ENCODE assay signal across 8 cellular contexts in the genomic region with DNA sequence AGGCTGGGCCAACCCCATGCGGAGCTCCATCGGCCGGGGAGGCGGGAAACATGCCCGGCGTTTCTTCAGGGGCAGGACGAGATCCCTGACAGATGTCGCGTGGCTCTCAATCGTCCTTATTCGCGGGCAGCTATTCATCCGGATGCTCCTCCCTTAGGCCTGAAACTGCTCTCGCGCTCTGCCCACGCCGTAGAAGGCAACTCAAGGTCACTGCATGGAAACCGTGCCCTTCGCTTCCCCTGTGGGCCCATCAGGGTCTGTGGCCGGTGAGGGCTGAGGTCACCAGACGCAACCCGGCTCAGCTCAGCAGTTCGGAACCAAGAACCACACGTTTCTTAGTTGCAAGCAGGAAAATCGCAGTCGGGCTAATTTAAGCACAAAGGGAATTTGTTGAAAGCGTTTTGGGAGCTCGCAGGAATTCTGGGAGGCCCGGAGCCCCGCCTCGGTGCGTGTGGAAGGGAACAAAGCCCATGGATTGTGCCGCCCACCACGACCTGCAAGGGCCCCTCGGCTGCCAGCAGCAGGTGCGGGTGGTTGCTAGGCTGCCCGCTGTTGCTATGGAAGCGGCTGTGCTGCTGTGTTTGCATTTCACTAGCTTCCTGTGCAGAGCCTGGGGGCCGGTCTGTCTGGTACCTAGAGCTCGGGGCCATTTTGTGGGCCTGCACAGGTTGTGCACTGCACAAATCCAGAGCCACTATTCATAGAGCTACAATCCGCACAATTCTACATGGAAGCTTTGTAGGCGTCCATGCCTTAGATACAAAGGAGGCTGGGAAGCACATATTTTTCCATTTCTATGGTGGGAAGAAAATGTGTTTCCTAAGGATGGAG. TPM values are rescaled to one million over a fixed set of nuclear protein-coding genes. Genes with fewer than 3 reads are reported as not detected.
DNase-seq lines count a peak whose midpoint lies in the region; ATAC-seq, FAIRE-seq and TF ChIP-seq lines count a peak whose summit lies in the region.

No MANE protein-coding gene starts in this region.

- intact Hi-C loops in HepG2 (cut with micrococcal nuclease; ENCODE audit: unreplicated experiment) = loop anchor here (1.0 to 10.0 kb wide), 6 partner anchors 67 to 347 kb away; a partner anchor contains a TSS

- H3K4me2 ChIP-seq in HepG2 (ENCODE audit: low read depth, low read length) = peak overlapping the region; percentile 95

- TF ChIP-seq EP300 in HepG2 (IDR thresholded peaks at IDR 0.05; ENCODE audit: low read depth in 2 of 2, low read length in 2 of 2) = peak in 1 of 2 experiments; percentile 33; a peak in 2 of 4 replicates
- no peak for TF ChIP-seq EP300 in HepG2 (CRISPR knock-in tag; IDR thresholded peaks at IDR 0.05; ENCODE audit: borderline replicate concordance)

- POLR2A ChIA-PET in HepG2 (lab: Yijun Ruan, JAX) = interaction anchor here (0.9 to 4.0 kb wide), 16 partner anchors 8 to 271 kb away, joined by 3 to 28 read pairs (median 4); a partner anchor contains a TSS

- ATAC-seq in HG02642 (IDR thresholded peaks at IDR 0.05; ENCODE audit: poor library complexity, unreplicated experiment) (peak; percentile 66), HepG2 (peak; percentile 80)

- no peaks in the 10 kb centered on the region for H4K20me1 ChIP-seq in HepG2 (ENCODE audit: insufficient read depth, low read length)

- 8% methylated on average over 25 of the region's 42 CpGs for WGBS in HepG2 (ENCODE audit: low lambda C conversion rate)

- peak; percentile 94 for FAIRE-seq in HepG2 (lab: Jason Lieb, UNC)

- H3K36me3 Mint-ChIP-seq in chondrocyte (ENCODE audit: low read depth) = no peaks in the 10 kb centered on the region

- peak overlapping the region; percentile 43 for H3K9ac ChIP-seq in HepG2 (ENCODE audit: insufficient read depth, low read depth, low read length)

- peak overlapping the region; percentile 54 for H3K27ac ChIP-seq in HepG2 (ENCODE audit: extremely low read length, insufficient read depth, low read length)

- peak; percentile 24; the same call in 1 of the 2 replicates for TF ChIP-seq RAD21 in HepG2 (CRISPR knock-in tag; IDR thresholded peaks at IDR 0.05)

- H2AFZ ChIP-seq in HepG2 (ENCODE audit: low read length) = no peak overlapping the region

- CTCF ChIA-PET in HepG2 (lab: Yijun Ruan, JAX; ENCODE audit: low intra/inter-chr PET ratio, low total read pairs) = interaction anchor here (1.0 to 2.1 kb wide), 5 partner anchors 23 to 228 kb away, joined by 3 to 14 read pairs (median 8); no protein-coding TSS in a partner anchor

- peaks cover 58% of the 10 kb centered on the region for H3K4me1 ChIP-seq in HepG2 (ENCODE audit: insufficient read depth, low read length)

- no peaks in the 10 kb centered on the region for H3K9me3 Mint-ChIP-seq in chondrocyte (ENCODE audit: low read depth)

- H3K27ac Mint-ChIP-seq in chondrocyte (ENCODE audit: unreplicated experiment) = peak overlapping the region; percentile 59

- in situ Hi-C loops in HepG2 (cut with HindIII; ENCODE audit: extremely low pct_ligation_motif_present, low pct_unique_long_range_greater_than_20kb) = loop anchor here (5.0 kb wide), 1 partner anchor 75 kb away; a partner anchor contains a TSS

- DNase-seq in NCI-H1417 treated with DMSO at 0.1 percent for 48 hours (lab: John Stamatoyannopoulos, UW) = peak; percentile 92
- peak; percentile 31 to 34 for DNase-seq in activated CD4-positive, alpha-beta T cell treated with anti-CD3 and anti-CD28 coated beads for 24 hours (ENCODE audit: low read depth in 2 of 2)
- DNase-seq in chondrocyte (ENCODE audit: low spot score) = peak; percentile 87
- peak; percentile 92 for DNase-seq in HepG2 (ENCODE audit: low spot score)
- DNase-seq in stimulated activated CD4-positive, alpha-beta T cell treated with anti-CD3 and anti-CD28 coated beads, Interleukin-4, amount 100 ng/mL, for 4 hours = peak; percentile 36 to 41
- no peak for DNase-seq in NOMO-1 treated with DMSO at 0.1 percent for 48 hours (lab: John Stamatoyannopoulos, UW; ENCODE audit: unreplicated experiment)

- H3K4me3 Mint-ChIP-seq in chondrocyte (ENCODE audit: unreplicated experiment) = peak overlapping the region; percentile 63

- peaks cover 14% of the 10 kb centered on the region for H3K4me1 Mint-ChIP-seq in chondrocyte (ENCODE audit: low read depth)

- TF ChIP-seq CTCF in GM12875 (IDR thresholded peaks at IDR 0.05; ENCODE audit: borderline replicate concordance, insufficient read depth, low read depth, low read length) = no peak
- TF ChIP-seq CTCF in chondrocyte (IDR thresholded peaks at IDR 0.05) = no peak
- no peak for TF ChIP-seq CTCF in HepG2 (CRISPR knock-in tag; IDR thresholded peaks at IDR 0.05)

- H3K9me3 ChIP-seq in HepG2 (ENCODE audit: low read length) = no peaks in the 10 kb centered on the region

- H3K27me3 Mint-ChIP-seq in chondrocyte (ENCODE audit: low read depth) = peaks cover 13% of the 10 kb centered on the region

- H3K27me3 ChIP-seq in HepG2 (ENCODE audit: control insufficient read depth in 1 of 2, insufficient read depth in 2 of 2, low read length in 2 of 2) = peaks cover 6 to 21% of the 10 kb centered on the region in 2 experiments; a peak in 1 of 5 replicates

- no peaks in the 10 kb centered on the region for H3K79me2 ChIP-seq in HepG2 (ENCODE audit: insufficient read depth, low read length)

- no TSS peak for BruUV-seq in HepG2 (replicated peaks; lab: Mats Ljungman, UMichigan)

- peak overlapping the region; percentile 17 for H3K4me3 ChIP-seq in GM12875 (ENCODE audit: low read depth, low read length)
- H3K4me3 ChIP-seq in HepG2 (replicated peaks in 1 of 3; ENCODE audit: insufficient read depth in 1 of 3, low read depth in 2 of 3, low read length in 3 of 3) = peak overlapping the region; percentile 30 to 71 (median 35)

- peak in 1 of 2 experiments; percentile 46; a peak in 2 of 4 replicates for TF ChIP-seq POLR2A in HepG2 (IDR thresholded peaks at IDR 0.05; ENCODE audit: insufficient read depth in 1 of 2, low read depth in 2 of 2, low read length in 2 of 2)

- no peaks in the 10 kb centered on the region for H3K36me3 ChIP-seq in HepG2 (replicated peaks in 1 of 2; ENCODE audit: control insufficient read depth in 1 of 2, insufficient read depth in 2 of 2, low read length in 2 of 2)

RNA-seq across cellular contexts. Expression of a gene that starts 6.1 kb away (rescaled TPM):
- total RNA-seq in chondrocyte = not detected in 3 replicates
- 0.11 TPM in 1 of 2 replicates, not detected in the other for total RNA-seq in HepG2 (2016; rRNA removed; fragmentation: Illumina TruSeq; extraction: Trizol)
- total RNA-seq in HepG2 (2016; cell fraction: cytosol; rRNA removed; fragmentation: Illumina TruSeq; extraction: Trizol; ENCODE audit: low read depth) = 0.20 TPM in 1 of 2 replicates, not detected in the other
- total RNA-seq in HepG2 (2016; cell fraction: insoluble cytoplasmic fraction; rRNA removed; fragmentation: Illumina TruSeq; extraction: Trizol) = 0.19 TPM in 1 of 2 replicates, not detected in the other
- 0.14 TPM in 1 of 2 replicates, not detected in the other for total RNA-seq in HepG2 (2016; cell fraction: membrane; rRNA removed; fragmentation: Illumina TruSeq; extraction: Trizol)
- 0.25 and 0.43 TPM in 2 replicates for total RNA-seq in HepG2 (2016; cell fraction: nucleus; rRNA removed; fragmentation: Illumina TruSeq; extraction: Trizol)
- polyA plus RNA-seq in HepG2 (2011; rRNA removed) = 0.04 and 0.08 TPM in 2 replicates
- 0.03 TPM in 1 of 2 replicates, not detected in the other for polyA plus RNA-seq in HepG2 (2011; cell fraction: cytosol; rRNA removed)
- 0.07 and 0.16 TPM in 2 replicates for polyA plus RNA-seq in HepG2 (2011; cell fraction: nucleus; rRNA removed)
- not detected in 2 replicates for polyA plus RNA-seq in HepG2 (2012)
- not detected in 2 replicates for polyA plus RNA-seq in HepG2 (2016; cell fraction: cytosol; fragmentation: Illumina TruSeq; extraction: Trizol; ENCODE audit: low read depth)
- 0.25 TPM in 1 of 2 replicates, not detected in the other for polyA plus RNA-seq in HepG2 (2016; cell fraction: insoluble cytoplasmic fraction; fragmentation: Illumina TruSeq; extraction: Trizol; ENCODE audit: low read depth)
- polyA plus RNA-seq in HepG2 (2016; cell fraction: membrane; fragmentation: Illumina TruSeq; extraction: Trizol; ENCODE audit: low read depth) = 0.08 TPM in 1 of 2 replicates, not detected in the other
- 0.92 and 1.3 TPM in 2 replicates for polyA plus RNA-seq in HepG2 (2016; cell fraction: nucleus; fragmentation: Illumina TruSeq; extraction: Trizol; ENCODE audit: insufficient read depth, low read depth)
- not detected in 2 replicates for polyA minus RNA-seq in HepG2 (2011; rRNA and poly(A)+ RNA removed; ENCODE audit: low replicate concordance)
- polyA minus RNA-seq in HepG2 (2011; cell fraction: cytosol; rRNA and poly(A)+ RNA removed) = not detected in 2 replicates
- polyA minus RNA-seq in HepG2 (2011; cell fraction: nucleus; rRNA and poly(A)+ RNA removed) = 0.39 TPM in 1 of 2 replicates, not detected in the other

RNA-seq across cellular contexts. Expression of a gene that starts 51.5 kb away (rescaled TPM):
- total RNA-seq in chondrocyte (not detected in 3 replicates), HepG2 (2016; rRNA removed; fragmentation: Illumina TruSeq; extraction: Trizol) (not detected in 2 replicates)
- total RNA-seq in HepG2 (2016; cell fraction: cytosol; rRNA removed; fragmentation: Illumina TruSeq; extraction: Trizol; ENCODE audit: low read depth) = not detected in 2 replicates
- total RNA-seq in HepG2 (2016; cell fraction: insoluble cytoplasmic fraction; rRNA removed; fragmentation: Illumina TruSeq; extraction: Trizol) = not detected in 2 replicates
- total RNA-seq in HepG2 (2016; cell fraction: membrane; rRNA removed; fragmentation: Illumina TruSeq; extraction: Trizol) = not detected in 2 replicates
- not detected in 2 replicates for total RNA-seq in HepG2 (2016; cell fraction: nucleus; rRNA removed; fragmentation: Illumina TruSeq; extraction: Trizol)
- not detected in 2 replicates for polyA plus RNA-seq in HepG2 (2011; rRNA removed)
- polyA plus RNA-seq in HepG2 (2011; cell fraction: cytosol; rRNA removed) = not detected in 2 replicates
- polyA plus RNA-seq in HepG2 (2011; cell fraction: nucleus; rRNA removed) = not detected in 2 replicates
- not detected in 2 replicates for polyA plus RNA-seq in HepG2 (2012)
- not detected in 2 replicates for polyA plus RNA-seq in HepG2 (2016; cell fraction: cytosol; fragmentation: Illumina TruSeq; extraction: Trizol; ENCODE audit: low read depth)
- not detected in 2 replicates for polyA plus RNA-seq in HepG2 (2016; cell fraction: insoluble cytoplasmic fraction; fragmentation: Illumina TruSeq; extraction: Trizol; ENCODE audit: low read depth)
- not detected in 2 replicates for polyA plus RNA-seq in HepG2 (2016; cell fraction: membrane; fragmentation: Illumina TruSeq; extraction: Trizol; ENCODE audit: low read depth)
- not detected in 2 replicates for polyA plus RNA-seq in HepG2 (2016; cell fraction: nucleus; fragmentation: Illumina TruSeq; extraction: Trizol; ENCODE audit: insufficient read depth, low read depth)
- not detected in 2 replicates for polyA minus RNA-seq in HepG2 (2011; rRNA and poly(A)+ RNA removed; ENCODE audit: low replicate concordance)
- polyA minus RNA-seq in HepG2 (2011; cell fraction: cytosol; rRNA and poly(A)+ RNA removed) = not detected in 2 replicates
- not detected in 2 replicates for polyA minus RNA-seq in HepG2 (2011; cell fraction: nucleus; rRNA and poly(A)+ RNA removed)

RNA-seq across cellular contexts. Expression of a gene that starts 57.0 kb away (rescaled TPM):
- total RNA-seq in chondrocyte = not detected in 3 replicates
- 2.5 and 3.0 TPM in 2 replicates for total RNA-seq in HepG2 (2016; rRNA removed; fragmentation: Illumina TruSeq; extraction: Trizol)
- 1.2 and 1.9 TPM in 2 replicates for total RNA-seq in HepG2 (2016; cell fraction: cytosol; rRNA removed; fragmentation: Illumina TruSeq; extraction: Trizol; ENCODE audit: low read depth)
- total RNA-seq in HepG2 (2016; cell fraction: insoluble cytoplasmic fraction; rRNA removed; fragmentation: Illumina TruSeq; extraction: Trizol) = 2.5 and 3.0 TPM in 2 replicates
- total RNA-seq in HepG2 (2016; cell fraction: membrane; rRNA removed; fragmentation: Illumina TruSeq; extraction: Trizol) = 2.2 and 2.3 TPM in 2 replicates
- 2.7 and 3.4 TPM in 2 replicates for total RNA-seq in HepG2 (2016; cell fraction: nucleus; rRNA removed; fragmentation: Illumina TruSeq; extraction: Trizol)
- 1.5 and 2.6 TPM in 2 replicates for polyA plus RNA-seq in HepG2 (2011; rRNA removed)
- 2.8 TPM in 2 replicates for polyA plus RNA-seq in HepG2 (2011; cell fraction: cytosol; rRNA removed)
- polyA plus RNA-seq in HepG2 (2011; cell fraction: nucleus; rRNA removed) = 4.0 and 4.6 TPM in 2 replicates
- polyA plus RNA-seq in HepG2 (2012) = 1.6 and 1.9 TPM in 2 replicates
- 0.71 and 0.78 TPM in 2 replicates for polyA plus RNA-seq in HepG2 (2016; cell fraction: cytosol; fragmentation: Illumina TruSeq; extraction: Trizol; ENCODE audit: low read depth)
- 2.0 and 3.6 TPM in 2 replicates for polyA plus RNA-seq in HepG2 (2016; cell fraction: insoluble cytoplasmic fraction; fragmentation: Illumina TruSeq; extraction: Trizol; ENCODE audit: low read depth)
- polyA plus RNA-seq in HepG2 (2016; cell fraction: membrane; fragmentation: Illumina TruSeq; extraction: Trizol; ENCODE audit: low read depth) = 1.5 TPM in 2 replicates
- polyA plus RNA-seq in HepG2 (2016; cell fraction: nucleus; fragmentation: Illumina TruSeq; extraction: Trizol; ENCODE audit: insufficient read depth, low read depth) = 5.0 and 5.6 TPM in 2 replicates
- polyA minus RNA-seq in HepG2 (2011; rRNA and poly(A)+ RNA removed; ENCODE audit: low replicate concordance) = 1.8 TPM in 1 of 2 replicates, not detected in the other
- polyA minus RNA-seq in HepG2 (2011; cell fraction: cytosol; rRNA and poly(A)+ RNA removed) = 0.69 and 1.3 TPM in 2 replicates
- polyA minus RNA-seq in HepG2 (2011; cell fraction: nucleus; rRNA and poly(A)+ RNA removed) = 2.6 and 2.8 TPM in 2 replicates
